ENCODE assay signal across 8 cellular contexts in the genomic region with DNA sequence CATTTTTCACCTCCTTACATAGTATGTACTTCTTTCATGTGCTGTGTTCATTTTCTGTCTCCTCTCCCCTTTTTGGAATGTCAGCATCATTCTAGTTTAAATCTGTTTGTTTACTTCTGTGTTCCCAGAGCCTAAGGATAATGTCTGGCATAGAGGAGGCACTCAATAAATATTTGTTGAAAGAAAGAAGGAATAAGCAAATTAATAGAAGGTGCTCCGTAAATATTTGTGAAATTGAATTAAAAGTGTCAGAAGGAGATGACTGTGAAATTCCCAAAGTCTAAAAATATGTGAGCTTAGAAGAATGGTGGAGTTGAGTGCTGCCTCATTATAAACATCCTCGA. TPM values are rescaled to one million over a fixed set of nuclear protein-coding genes. Genes with fewer than 3 reads are reported as not detected.
DNase-seq lines count a peak whose midpoint lies in the region; ATAC-seq and TF ChIP-seq lines count a peak whose summit lies in the region.

No MANE protein-coding gene starts in this region.

- peaks cover 37% of the 10 kb centered on the region for H3K4me1 Mint-ChIP-seq in activated CD8-positive, alpha-beta T cell treated with anti-CD3 and anti-CD28 coated beads for 36 hours (ENCODE audit: low read depth)
- H3K4me1 Mint-ChIP-seq in immature natural killer cell, result peaks cover 42 to 46% of the 10 kb centered on the region in 2 donors

- peaks cover 26 to 40% (median 36%) of the 10 kb centered on the region in 4 donors for H3K4me1 ChIP-seq in stomach

- H3K36me3 ChIP-seq in stomach, result no peaks in the 10 kb centered on the region

- TF ChIP-seq EP300 in stomach (IDR thresholded peaks at IDR 0.05), result no peak

- peak overlapping the region; percentile 95 for H3K27ac Mint-ChIP-seq in activated CD8-positive, alpha-beta T cell treated with anti-CD3 and anti-CD28 coated beads for 36 hours
- peak overlapping the region; percentile 93 to 100 (median 98) for H3K27ac Mint-ChIP-seq in immature natural killer cell

- H3K9me3 ChIP-seq in stomach, result no peaks in the 10 kb centered on the region

- 3 to 8% (median 6%) methylated on average over 2 of the region's 2 CpGs for WGBS in stomach, 5 donors

- peak; percentile 42 for DNase-seq in NCI-H1092 treated with DMSO at 0.1 percent for 48 hours (lab: John Stamatoyannopoulos, UW)
- no peak for DNase-seq in NCI-H1092 (lab: John Stamatoyannopoulos, UW)
- no peak for DNase-seq in activated CD8-positive, alpha-beta T cell treated with anti-CD3 and anti-CD28 coated beads for 36 hours
- DNase-seq in immature natural killer cell, result no peak
- no peak for DNase-seq in stomach
- no peak for DNase-seq in activated CD4-positive, alpha-beta T cell treated with anti-CD3 and anti-CD28 coated beads for 1 hour
- no peak for DNase-seq in nucleus accumbens (lab: John Stamatoyannopoulos, UW)

- no peak for TF ChIP-seq POLR2A in stomach (IDR thresholded peaks at IDR 0.05)

- H3K4me3 Mint-ChIP-seq in activated CD8-positive, alpha-beta T cell treated with anti-CD3 and anti-CD28 coated beads for 36 hours, result peak overlapping the region; percentile 77
- peak overlapping the region; percentile 89 to 99 (median 94) for H3K4me3 Mint-ChIP-seq in immature natural killer cell

- peaks cover 15% of the 10 kb centered on the region for H3K36me3 Mint-ChIP-seq in activated CD8-positive, alpha-beta T cell treated with anti-CD3 and anti-CD28 coated beads for 36 hours (ENCODE audit: low read depth)
- peaks cover 8 to 15% (median 12%) of the 10 kb centered on the region in 3 donors for H3K36me3 Mint-ChIP-seq in immature natural killer cell

- H3K27me3 ChIP-seq in stomach, result no peaks in the 10 kb centered on the region

- H3K9me3 Mint-ChIP-seq in activated CD8-positive, alpha-beta T cell treated with anti-CD3 and anti-CD28 coated beads for 36 hours, result no peaks in the 10 kb centered on the region
- no peaks in the 10 kb centered on the region for H3K9me3 Mint-ChIP-seq in immature natural killer cell

- intact Hi-C loops in activated CD8-positive, alpha-beta T cell treated with anti-CD3 and anti-CD28 coated beads for 36 hours (cut with micrococcal nuclease), result no loop called here
- intact Hi-C loops in stomach (cut with DNase I; ENCODE audit: low total_unique reads), result no loop called here

- CTCF ChIA-PET in activated CD8-positive, alpha-beta T cell treated with anti-CD3 and anti-CD28 coated beads for 36 hours (lab: Charles Lee), result interaction anchor here (0.7 to 4.4 kb wide), 10 partner anchors 9 to 240 kb away, joined by 3 to 35 read pairs (median 3); no protein-coding TSS in a partner anchor

- POLR2A ChIA-PET in activated CD8-positive, alpha-beta T cell treated with anti-CD3 and anti-CD28 coated beads for 36 hours (lab: Charles Lee), result interaction anchor here (0.7 to 9.8 kb wide), 5 partner anchors 8 to 26 kb away, joined by 3 to 151 read pairs (median 26); a partner anchor contains a TSS

- no peak for TF ChIP-seq CTCF in activated CD8-positive, alpha-beta T cell treated with anti-CD3 and anti-CD28 coated beads for 36 hours (IDR thresholded peaks at IDR 0.05)
- no peak for TF ChIP-seq CTCF in stomach (IDR thresholded peaks at IDR 0.05)

- H3K27ac ChIP-seq in stomach, result peak overlapping the region; percentile 77 to 100 (median 100)

- peak overlapping the region; percentile 30 to 91 (median 36) for H3K4me3 ChIP-seq in stomach

- no peaks in the 10 kb centered on the region for H3K27me3 Mint-ChIP-seq in activated CD8-positive, alpha-beta T cell treated with anti-CD3 and anti-CD28 coated beads for 36 hours
- peaks cover 9 to 22% (median 16%) of the 10 kb centered on the region in 3 donors for H3K27me3 Mint-ChIP-seq in immature natural killer cell (ENCODE audit: low read depth in 3 of 3)

- no peak for ATAC-seq in activated CD8-positive, alpha-beta T cell treated with anti-CD3 and anti-CD28 coated beads for 36 hours
- ATAC-seq in HG02970 (IDR thresholded peaks at IDR 0.05; ENCODE audit: low FRiP score, unreplicated experiment), result no peak

RNA-seq across cellular contexts. Expression of a gene that starts 3.3 kb away (rescaled TPM):
- 10 to 100 TPM; 39.9 to 40.8 TPM for total RNA-seq in activated CD8-positive, alpha-beta T cell treated with anti-CD3 and anti-CD28 coated beads for 36 hours
- polyA plus RNA-seq in immature natural killer cell (10 to 100 TPM in 2 of 3 donors, 1 to 10 TPM in 1; 4.4 to 17.6 (median 17.4) TPM), stomach (10 to 100 TPM; 17.7 to 27.6 (median 24.7) TPM)
- total RNA-seq in stomach, result 10 to 100 TPM; 22.9 to 60.8 (median 40.0) TPM

RNA-seq across cellular contexts. Expression of a gene that starts 17.9 kb away (rescaled TPM):
- 10 to 100 TPM; 17.3 to 17.6 TPM for total RNA-seq in activated CD8-positive, alpha-beta T cell treated with anti-CD3 and anti-CD28 coated beads for 36 hours
- polyA plus RNA-seq in immature natural killer cell (under 1 TPM in 2 of 3 donors, not detected in 1; 0.37 to 0.65 TPM), stomach (under 1 TPM; 0.19 to 0.61 (median 0.23) TPM)
- total RNA-seq in stomach, result under 1 TPM in 1 of 5 donors, not detected in 4; 0.73 TPM

Comparison
In these comparisons a context has a peak if more than half of its experiments do, and no peak if none do; other contexts are left out.
1. RNA of a gene that starts 17.9 kb away (total RNA-seq): 17.3 to 17.6 TPM in activated CD8-positive, alpha-beta T cell treated with anti-CD3 and anti-CD28 coated beads for 36 hours; 0.73 TPM in stomach; every median in the first group is over 10 times any median in the second.